Comparison of ENCODE assay signal across 11 cellular contexts in the genomic region with DNA sequence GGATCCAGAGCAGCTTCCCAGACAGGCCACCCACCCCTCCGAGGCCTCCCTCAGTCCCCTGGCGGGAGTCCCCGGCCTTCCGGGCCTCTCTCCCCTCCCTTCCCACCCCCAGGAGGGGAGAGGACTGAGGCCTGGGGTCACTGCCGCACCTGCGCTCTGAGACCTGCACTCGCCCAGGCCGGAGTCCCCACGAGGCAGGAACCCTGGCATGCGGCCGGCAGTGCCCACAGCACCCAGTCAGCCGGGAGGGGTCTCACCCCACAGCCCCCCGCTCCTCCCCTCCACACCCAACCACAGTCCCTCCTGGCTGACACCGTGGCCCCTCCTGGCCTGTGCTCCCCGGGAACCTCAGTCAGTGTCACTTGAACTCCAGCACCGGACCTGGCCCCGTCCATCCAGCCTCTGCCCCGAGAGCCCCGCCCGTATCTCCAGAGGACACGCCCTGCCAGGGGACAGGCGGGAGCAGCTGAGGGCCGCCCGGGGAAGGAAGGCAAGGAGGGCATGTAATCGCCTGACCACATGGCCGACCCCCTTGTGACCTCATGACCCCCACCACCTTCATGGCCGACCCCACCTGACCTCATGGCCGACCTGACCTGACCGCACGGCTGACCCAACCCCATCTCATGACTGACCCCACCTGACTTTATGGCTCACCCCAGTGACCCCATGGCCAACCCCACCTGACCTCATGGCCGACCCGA. TPM values are rescaled to one million over a fixed set of nuclear protein-coding genes. Genes with fewer than 3 reads are reported as not detected.
A peak's percentile ranks its signal among the peaks of the same experiment; 100 is the strongest.
DNase-seq lines count a peak whose midpoint lies in the region; ATAC-seq and TF ChIP-seq lines count a peak whose summit lies in the region.
"Had no signal": no experiment of that assay in that cellular context is flagged by ENCODE, and none has a peak within 500 bp of the region (broad histone marks: within the 10 kb centered on the region; RNA-seq: fewer than 3 reads in every experiment).

No MANE protein-coding gene starts in this region.

- no peaks in the 10 kb centered on the region for H3K9me3 Mint-ChIP-seq in stimulated activated naive CD8-positive, alpha-beta T cell treated with anti-CD3 and anti-CD28 coated beads, Interleukin-15, Interleukin-2, amounts not matched to agents 100 ng/mL and 50 ng/mL, for 24 hours
- H3K9me3 Mint-ChIP-seq in activated T-helper 17 cell treated with anti-CD3 and anti-CD28 coated beads, Interleukin-2, amount 50 U/mL, for 72 hours: no peaks in the 10 kb centered on the region

- no peak for ATAC-seq in stimulated activated naive CD8-positive, alpha-beta T cell treated with anti-CD3 and anti-CD28 coated beads, Interleukin-15, Interleukin-2, amounts not matched to agents 100 U/mL and 50 U/mL, for 24 hours
- no peak for ATAC-seq in activated T-helper 17 cell treated with anti-CD3 and anti-CD28 coated beads, Interleukin-2, amount 50 U/mL, for 72 hours (replicated peaks)
- peak; percentile 66 for ATAC-seq in mucosa of descending colon
- ATAC-seq in GM21723 (IDR thresholded peaks at IDR 0.05; ENCODE audit: unreplicated experiment): no peak

- TF ChIP-seq CTCF in mucosa of descending colon (IDR thresholded peaks at IDR 0.05): no peak

- H3K27ac ChIP-seq in substantia nigra (ENCODE audit: low read depth, low read length, poor library complexity, severe bottlenecking): no peak overlapping the region

- H3K9me3 ChIP-seq in mucosa of descending colon: no peaks in the 10 kb centered on the region

- no peaks in the 10 kb centered on the region for H3K36me3 ChIP-seq in mucosa of descending colon (ENCODE audit: low read depth)

- H3K27me3 Mint-ChIP-seq in stimulated activated naive CD8-positive, alpha-beta T cell treated with anti-CD3 and anti-CD28 coated beads, Interleukin-15, Interleukin-2, amounts not matched to agents 100 ng/mL and 50 ng/mL, for 24 hours: no peaks in the 10 kb centered on the region
- no peaks in the 10 kb centered on the region for H3K27me3 Mint-ChIP-seq in activated T-helper 17 cell treated with anti-CD3 and anti-CD28 coated beads, Interleukin-2, amount 50 U/mL, for 72 hours

- H3K4me3 Mint-ChIP-seq in stimulated activated naive CD8-positive, alpha-beta T cell treated with anti-CD3 and anti-CD28 coated beads, Interleukin-15, Interleukin-2, amounts not matched to agents 100 ng/mL and 50 ng/mL, for 24 hours: no peak overlapping the region
- H3K4me3 Mint-ChIP-seq in activated T-helper 17 cell treated with anti-CD3 and anti-CD28 coated beads, Interleukin-2, amount 50 U/mL, for 72 hours: peak overlapping the region; percentile 29

- H3K4me3 ChIP-seq in mucosa of descending colon: no peak overlapping the region

- H3K36me3 Mint-ChIP-seq in stimulated activated naive CD8-positive, alpha-beta T cell treated with anti-CD3 and anti-CD28 coated beads, Interleukin-15, Interleukin-2, amounts not matched to agents 100 ng/mL and 50 ng/mL, for 24 hours (ENCODE audit: low read depth): no peaks in the 10 kb centered on the region
- no peaks in the 10 kb centered on the region for H3K36me3 Mint-ChIP-seq in activated T-helper 17 cell treated with anti-CD3 and anti-CD28 coated beads, Interleukin-2, amount 50 U/mL, for 72 hours (ENCODE audit: low read depth)

- H3K27ac Mint-ChIP-seq in stimulated activated naive CD8-positive, alpha-beta T cell treated with anti-CD3 and anti-CD28 coated beads, Interleukin-15, Interleukin-2, amounts not matched to agents 100 ng/mL and 50 ng/mL, for 24 hours: peak overlapping the region; percentile 76
- no peak overlapping the region for H3K27ac Mint-ChIP-seq in activated T-helper 17 cell treated with anti-CD3 and anti-CD28 coated beads, Interleukin-2, amount 50 U/mL, for 72 hours

- no peak for DNase-seq in stimulated activated naive CD8-positive, alpha-beta T cell treated with anti-CD3 and anti-CD28 coated beads, Interleukin-15, Interleukin-2, amounts not matched to agents 100 U/mL and 50 U/mL, for 24 hours
- DNase-seq in mucosa of descending colon: peak; percentile 76 to 89 (median 84)
- no peak for DNase-seq in substantia nigra (lab: John Stamatoyannopoulos, UW)
- DNase-seq in cerebellum (ENCODE audit: low spot score): no peak
- no peak for DNase-seq in H4 (ENCODE audit: low spot score)
- DNase-seq: cortex of kidney, foreskin fibroblast had no signal

- H3K4me1 ChIP-seq in mucosa of descending colon (ENCODE audit: low read depth): peaks cover 34% of the 10 kb centered on the region

- intact Hi-C loops in mucosa of descending colon (cut with DNase I, micrococcal nuclease): no loop called here

- H3K4me1 Mint-ChIP-seq in stimulated activated naive CD8-positive, alpha-beta T cell treated with anti-CD3 and anti-CD28 coated beads, Interleukin-15, Interleukin-2, amounts not matched to agents 100 ng/mL and 50 ng/mL, for 24 hours (ENCODE audit: low read depth): peaks cover 25% of the 10 kb centered on the region
- no peaks in the 10 kb centered on the region for H3K4me1 Mint-ChIP-seq in activated T-helper 17 cell treated with anti-CD3 and anti-CD28 coated beads, Interleukin-2, amount 50 U/mL, for 72 hours

RNA-seq across cellular contexts. Expression of a gene that starts 28.7 kb away (rescaled TPM):
- under 1 TPM in 1 of 2 donors, not detected in 1; 0.11 TPM for total RNA-seq in activated T-helper 17 cell treated with anti-CD3 and anti-CD28 coated beads, Interleukin-2, amount 50 U/mL, for 72 hours
- total RNA-seq in mucosa of descending colon (1 to 10 TPM in 2 of 3 donors, under 1 TPM in 1; 0.32 to 4.4 (median 1.8) TPM), cerebellum (0.18 TPM)
- total RNA-seq in H4 (2014; rRNA removed; shearing (Covaris generic)): not detected in 2 replicates
- total RNA-seq: SK-MEL-5 had no signal

RNA-seq across cellular contexts. Expression of a gene that starts 29.1 kb away (rescaled TPM):
- 10 to 100 TPM; 15.7 to 18.8 TPM for total RNA-seq in activated T-helper 17 cell treated with anti-CD3 and anti-CD28 coated beads, Interleukin-2, amount 50 U/mL, for 72 hours
- total RNA-seq in mucosa of descending colon (10 to 100 TPM; 18.4 to 25.3 (median 24.0) TPM), cerebellum (11.3 TPM)
- total RNA-seq in H4 (2014; rRNA removed; shearing (Covaris generic)): 11.8 and 16.4 TPM in 2 replicates

Comparison
In these comparisons a context has a peak if more than half of its experiments do, and no peak if none do; other contexts are left out.
1. DNase-seq: peak in mucosa of descending colon (3 of 3); none in stimulated activated naive CD8-positive, alpha-beta T cell treated with anti-CD3 and anti-CD28 coated beads, Interleukin-15, Interleukin-2, amounts not matched to agents 100 U/mL and 50 U/mL, for 24 hours (single experiment), substantia nigra (0 of 49), cerebellum (single experiment) and H4 (single experiment).